ENCODE assay signal across 1 cellular context in the genomic region with DNA sequence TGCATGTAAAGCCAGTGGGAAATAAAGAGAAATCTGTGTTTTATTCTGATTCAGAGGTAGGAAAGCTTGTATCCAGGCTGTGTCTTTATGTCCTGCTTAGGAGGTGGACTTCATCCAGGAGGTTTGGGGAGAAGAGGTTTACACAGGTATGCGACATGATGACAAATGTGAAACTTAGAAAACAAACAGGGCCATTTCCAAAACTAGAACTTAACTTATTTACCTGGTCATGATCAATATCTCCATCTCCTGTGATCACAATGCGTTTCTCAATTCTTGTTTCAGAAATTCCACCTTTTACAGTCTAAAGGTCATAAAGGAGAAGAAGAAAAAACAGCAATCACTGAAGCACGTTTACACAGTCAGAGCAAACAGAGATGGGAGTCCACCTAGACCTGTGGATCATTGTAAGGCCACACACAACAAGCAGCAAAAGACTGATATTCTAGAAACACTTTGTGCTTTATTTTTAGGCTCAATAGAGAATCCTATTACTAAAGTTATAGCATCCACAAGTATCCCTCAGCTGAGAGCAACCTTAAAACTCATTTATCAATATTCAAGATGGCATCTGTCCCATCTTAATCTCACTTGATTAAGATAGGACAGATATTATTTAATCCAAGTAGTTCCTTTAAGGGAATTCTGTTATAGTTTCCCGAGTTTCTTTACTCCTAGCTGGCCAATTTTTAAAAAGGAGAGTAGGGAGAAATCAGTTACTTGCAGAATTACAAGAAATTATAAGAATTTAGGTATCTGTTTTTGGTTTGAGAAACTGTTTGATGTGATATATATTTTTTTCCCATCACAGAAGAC.
TF ChIP-seq lines count a peak whose summit lies in the region.

No MANE protein-coding gene starts in this region.

TF ChIP-seq in HepG2, 621 proteins besides CTCF, POLR2A, EP300 and RAD21 (continued from another document and continues in another):
- TF ChIP-seq ELF4 (CRISPR knock-in tag; IDR thresholded peaks at IDR 0.05; ENCODE audit: borderline replicate concordance) (peak; percentile 72; the same call in 1 of the 2 replicates), HDAC1 (CRISPR knock-in tag; IDR thresholded peaks at IDR 0.05) (peak; percentile 99), ZNF143 (CRISPR knock-in tag; IDR thresholded peaks at IDR 0.05) (no peak), MTA1 (CRISPR knock-in tag; IDR thresholded peaks at IDR 0.05; ENCODE audit: borderline replicate concordance) (peak; percentile 62; the same call in 1 of the 2 replicates), ZNF670 (CRISPR knock-in tag; IDR thresholded peaks at IDR 0.05; ENCODE audit: borderline replicate concordance) (peak; percentile 96), ZNF644 (CRISPR knock-in tag; IDR thresholded peaks at IDR 0.05; ENCODE audit: low read depth) (peak; percentile 91; the same call in 1 of the 2 replicates), ZBTB1 (CRISPR knock-in tag; IDR thresholded peaks at IDR 0.05; ENCODE audit: borderline replicate concordance) (no peak), ZNF598 (CRISPR knock-in tag; IDR thresholded peaks at IDR 0.05; ENCODE audit: borderline replicate concordance) (no peak; the same call in 1 of the 2 replicates), ZNF10 (CRISPR knock-in tag; IDR thresholded peaks at IDR 0.05; ENCODE audit: borderline replicate concordance, low read depth) (no peak), TARDBP (CRISPR knock-in tag; IDR thresholded peaks at IDR 0.05) (peak; percentile 99), NFATC3 (CRISPR knock-in tag; IDR thresholded peaks at IDR 0.05) (no peak), YEATS2 (CRISPR knock-in tag; IDR thresholded peaks at IDR 0.05; ENCODE audit: borderline replicate concordance) (peak; percentile 76; the same call in 1 of the 2 replicates), ZNF207 (IDR thresholded peaks at IDR 0.05; ENCODE audit: borderline replicate concordance) (no peak), SMARCC2 (IDR thresholded peaks at IDR 0.05) (peak; percentile 96; the same call in 1 of the 2 replicates), NFIC (IDR thresholded peaks at IDR 0.05; ENCODE audit: low read length) (peak; percentile 100), FOXA3 (CRISPR knock-in tag; IDR thresholded peaks at IDR 0.05) (peak; percentile 100), PTBP1 (IDR thresholded peaks at IDR 0.05; ENCODE audit: low read depth, low read length, poor library complexity, severe bottlenecking) (no peak), TGIF2 (CRISPR knock-in tag; IDR thresholded peaks at IDR 0.05) (peak; percentile 72; the same call in 1 of the 2 replicates), HNRNPLL (IDR thresholded peaks at IDR 0.05; ENCODE audit: low read depth, low read length, poor library complexity, severe bottlenecking) (no peak), TCF12 (IDR thresholded peaks at IDR 0.05) (no peak), TCF12 (CRISPR knock-in tag; IDR thresholded peaks at IDR 0.05) (peak; percentile 99), ZEB1 (IDR thresholded peaks at IDR 0.05; ENCODE audit: insufficient replicate concordance, low read depth) (peak; percentile 100), SMARCE1 (IDR thresholded peaks at IDR 0.05; ENCODE audit: borderline replicate concordance) (peak; percentile 22; the same call in 1 of the 2 replicates), ZNF674 (CRISPR knock-in tag; IDR thresholded peaks at IDR 0.05; ENCODE audit: low read depth) (no peak), ATRX (CRISPR knock-in tag; IDR thresholded peaks at IDR 0.05; ENCODE audit: borderline replicate concordance) (no peak), ZNF44 (CRISPR knock-in tag; IDR thresholded peaks at IDR 0.05) (peak; percentile 79; the same call in 1 of the 2 replicates), CENPT (CRISPR knock-in tag; IDR thresholded peaks at IDR 0.05; ENCODE audit: low read depth) (no peak), ZNF496 (CRISPR knock-in tag; IDR thresholded peaks at IDR 0.05; ENCODE audit: insufficient replicate concordance) (no peak), ZNF530 (CRISPR knock-in tag; IDR thresholded peaks at IDR 0.05; ENCODE audit: low read depth) (no peak)
- TF ChIP-seq, protein P1, sequence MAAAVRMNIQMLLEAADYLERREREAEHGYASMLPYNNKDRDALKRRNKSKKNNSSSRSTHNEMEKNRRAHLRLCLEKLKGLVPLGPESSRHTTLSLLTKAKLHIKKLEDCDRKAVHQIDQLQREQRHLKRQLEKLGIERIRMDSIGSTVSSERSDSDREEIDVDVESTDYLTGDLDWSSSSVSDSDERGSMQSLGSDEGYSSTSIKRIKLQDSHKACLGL (CRISPR knock-in tag; IDR thresholded peaks at IDR 0.05): no peak
- TF ChIP-seq, protein P2, sequence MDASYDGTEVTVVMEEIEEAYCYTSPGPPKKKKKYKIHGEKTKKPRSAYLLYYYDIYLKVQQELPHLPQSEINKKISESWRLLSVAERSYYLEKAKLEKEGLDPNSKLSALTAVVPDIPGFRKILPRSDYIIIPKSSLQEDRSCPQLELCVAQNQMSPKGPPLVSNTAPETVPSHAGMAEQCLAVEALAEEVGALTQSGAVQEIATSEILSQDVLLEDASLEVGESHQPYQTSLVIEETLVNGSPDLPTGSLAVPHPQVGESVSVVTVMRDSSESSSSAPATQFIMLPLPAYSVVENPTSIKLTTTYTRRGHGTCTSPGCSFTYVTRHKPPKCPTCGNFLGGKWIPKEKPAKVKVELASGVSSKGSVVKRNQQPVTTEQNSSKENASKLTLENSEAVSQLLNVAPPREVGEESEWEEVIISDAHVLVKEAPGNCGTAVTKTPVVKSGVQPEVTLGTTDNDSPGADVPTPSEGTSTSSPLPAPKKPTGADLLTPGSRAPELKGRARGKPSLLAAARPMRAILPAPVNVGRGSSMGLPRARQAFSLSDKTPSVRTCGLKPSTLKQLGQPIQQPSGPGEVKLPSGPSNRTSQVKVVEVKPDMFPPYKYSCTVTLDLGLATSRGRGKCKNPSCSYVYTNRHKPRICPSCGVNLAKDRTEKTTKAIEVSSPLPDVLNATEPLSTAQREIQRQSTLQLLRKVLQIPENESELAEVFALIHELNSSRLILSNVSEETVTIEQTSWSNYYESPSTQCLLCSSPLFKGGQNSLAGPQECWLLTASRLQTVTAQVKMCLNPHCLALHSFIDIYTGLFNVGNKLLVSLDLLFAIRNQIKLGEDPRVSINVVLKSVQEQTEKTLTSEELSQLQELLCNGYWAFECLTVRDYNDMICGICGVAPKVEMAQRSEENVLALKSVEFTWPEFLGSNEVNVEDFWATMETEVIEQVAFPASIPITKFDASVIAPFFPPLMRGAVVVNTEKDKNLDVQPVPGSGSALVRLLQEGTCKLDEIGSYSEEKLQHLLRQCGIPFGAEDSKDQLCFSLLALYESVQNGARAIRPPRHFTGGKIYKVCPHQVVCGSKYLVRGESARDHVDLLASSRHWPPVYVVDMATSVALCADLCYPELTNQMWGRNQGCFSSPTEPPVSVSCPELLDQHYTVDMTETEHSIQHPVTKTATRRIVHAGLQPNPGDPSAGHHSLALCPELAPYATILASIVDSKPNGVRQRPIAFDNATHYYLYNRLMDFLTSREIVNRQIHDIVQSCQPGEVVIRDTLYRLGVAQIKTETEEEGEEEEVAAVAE (CRISPR knock-in tag; IDR thresholded peaks at IDR 0.05; ENCODE audit: borderline replicate concordance): peak; percentile 92
- TF ChIP-seq, protein P3, sequence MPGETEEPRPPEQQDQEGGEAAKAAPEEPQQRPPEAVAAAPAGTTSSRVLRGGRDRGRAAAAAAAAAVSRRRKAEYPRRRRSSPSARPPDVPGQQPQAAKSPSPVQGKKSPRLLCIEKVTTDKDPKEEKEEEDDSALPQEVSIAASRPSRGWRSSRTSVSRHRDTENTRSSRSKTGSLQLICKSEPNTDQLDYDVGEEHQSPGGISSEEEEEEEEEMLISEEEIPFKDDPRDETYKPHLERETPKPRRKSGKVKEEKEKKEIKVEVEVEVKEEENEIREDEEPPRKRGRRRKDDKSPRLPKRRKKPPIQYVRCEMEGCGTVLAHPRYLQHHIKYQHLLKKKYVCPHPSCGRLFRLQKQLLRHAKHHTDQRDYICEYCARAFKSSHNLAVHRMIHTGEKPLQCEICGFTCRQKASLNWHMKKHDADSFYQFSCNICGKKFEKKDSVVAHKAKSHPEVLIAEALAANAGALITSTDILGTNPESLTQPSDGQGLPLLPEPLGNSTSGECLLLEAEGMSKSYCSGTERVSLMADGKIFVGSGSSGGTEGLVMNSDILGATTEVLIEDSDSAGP (CRISPR knock-in tag; IDR thresholded peaks at IDR 0.05; ENCODE audit: borderline replicate concordance): no peak
- TF ChIP-seq, protein P4, sequence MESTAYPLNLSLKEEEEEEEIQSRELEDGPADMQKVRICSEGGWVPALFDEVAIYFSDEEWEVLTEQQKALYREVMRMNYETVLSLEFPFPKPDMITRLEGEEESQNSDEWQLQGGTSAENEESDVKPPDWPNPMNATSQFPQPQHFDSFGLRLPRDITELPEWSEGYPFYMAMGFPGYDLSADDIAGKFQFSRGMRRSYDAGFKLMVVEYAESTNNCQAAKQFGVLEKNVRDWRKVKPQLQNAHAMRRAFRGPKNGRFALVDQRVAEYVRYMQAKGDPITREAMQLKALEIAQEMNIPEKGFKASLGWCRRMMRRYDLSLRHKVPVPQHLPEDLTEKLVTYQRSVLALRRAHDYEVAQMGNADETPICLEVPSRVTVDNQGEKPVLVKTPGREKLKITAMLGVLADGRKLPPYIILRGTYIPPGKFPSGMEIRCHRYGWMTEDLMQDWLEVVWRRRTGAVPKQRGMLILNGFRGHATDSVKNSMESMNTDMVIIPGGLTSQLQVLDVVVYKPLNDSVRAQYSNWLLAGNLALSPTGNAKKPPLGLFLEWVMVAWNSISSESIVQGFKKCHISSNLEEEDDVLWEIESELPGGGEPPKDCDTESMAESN (CRISPR knock-in tag; conservative IDR thresholded peaks at IDR 0.05): peak; percentile 54; the same call in 1 of the 2 replicates
- TF ChIP-seq, protein P5, sequence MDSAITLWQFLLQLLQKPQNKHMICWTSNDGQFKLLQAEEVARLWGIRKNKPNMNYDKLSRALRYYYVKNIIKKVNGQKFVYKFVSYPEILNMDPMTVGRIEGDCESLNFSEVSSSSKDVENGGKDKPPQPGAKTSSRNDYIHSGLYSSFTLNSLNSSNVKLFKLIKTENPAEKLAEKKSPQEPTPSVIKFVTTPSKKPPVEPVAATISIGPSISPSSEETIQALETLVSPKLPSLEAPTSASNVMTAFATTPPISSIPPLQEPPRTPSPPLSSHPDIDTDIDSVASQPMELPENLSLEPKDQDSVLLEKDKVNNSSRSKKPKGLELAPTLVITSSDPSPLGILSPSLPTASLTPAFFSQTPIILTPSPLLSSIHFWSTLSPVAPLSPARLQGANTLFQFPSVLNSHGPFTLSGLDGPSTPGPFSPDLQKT (CRISPR knock-in tag; IDR thresholded peaks at IDR 0.05; ENCODE audit: borderline replicate concordance): no peak
- TF ChIP-seq, protein P6, sequence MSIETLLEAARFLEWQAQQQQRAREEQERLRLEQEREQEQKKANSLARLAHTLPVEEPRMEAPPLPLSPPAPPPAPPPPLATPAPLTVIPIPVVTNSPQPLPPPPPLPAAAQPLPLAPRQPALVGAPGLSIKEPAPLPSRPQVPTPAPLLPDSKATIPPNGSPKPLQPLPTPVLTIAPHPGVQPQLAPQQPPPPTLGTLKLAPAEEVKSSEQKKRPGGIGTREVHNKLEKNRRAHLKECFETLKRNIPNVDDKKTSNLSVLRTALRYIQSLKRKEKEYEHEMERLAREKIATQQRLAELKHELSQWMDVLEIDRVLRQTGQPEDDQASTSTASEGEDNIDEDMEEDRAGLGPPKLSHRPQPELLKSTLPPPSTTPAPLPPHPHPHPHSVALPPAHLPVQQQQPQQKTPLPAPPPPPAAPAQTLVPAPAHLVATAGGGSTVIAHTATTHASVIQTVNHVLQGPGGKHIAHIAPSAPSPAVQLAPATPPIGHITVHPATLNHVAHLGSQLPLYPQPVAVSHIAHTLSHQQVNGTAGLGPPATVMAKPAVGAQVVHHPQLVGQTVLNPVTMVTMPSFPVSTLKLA (IDR thresholded peaks at IDR 0.05): peak; percentile 30; the same call in 1 of the 2 replicates
- TF ChIP-seq, protein P7, sequence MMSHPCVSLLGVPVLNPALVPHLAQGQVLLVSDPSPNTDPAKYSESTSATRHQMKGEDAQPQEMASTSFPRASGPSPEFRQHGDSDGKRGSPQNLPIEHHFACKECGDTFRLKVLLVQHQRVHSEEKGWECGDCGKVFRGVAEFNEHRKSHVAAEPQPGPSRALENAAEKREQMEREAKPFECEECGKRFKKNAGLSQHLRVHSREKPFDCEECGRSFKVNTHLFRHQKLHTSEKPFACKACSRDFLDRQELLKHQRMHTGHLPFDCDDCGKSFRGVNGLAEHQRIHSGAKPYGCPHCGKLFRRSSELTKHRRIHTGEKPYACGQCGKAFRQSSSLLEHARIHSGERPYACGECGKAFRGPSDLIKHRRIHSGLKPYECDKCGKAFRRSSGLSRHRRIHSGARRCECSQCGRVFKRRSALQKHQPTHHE (CRISPR knock-in tag; IDR thresholded peaks at IDR 0.05; ENCODE audit: borderline replicate concordance): 0 out of 2 replicates have a peak, but pooled peaks have one; percentile 40
- TF ChIP-seq, protein P8, sequence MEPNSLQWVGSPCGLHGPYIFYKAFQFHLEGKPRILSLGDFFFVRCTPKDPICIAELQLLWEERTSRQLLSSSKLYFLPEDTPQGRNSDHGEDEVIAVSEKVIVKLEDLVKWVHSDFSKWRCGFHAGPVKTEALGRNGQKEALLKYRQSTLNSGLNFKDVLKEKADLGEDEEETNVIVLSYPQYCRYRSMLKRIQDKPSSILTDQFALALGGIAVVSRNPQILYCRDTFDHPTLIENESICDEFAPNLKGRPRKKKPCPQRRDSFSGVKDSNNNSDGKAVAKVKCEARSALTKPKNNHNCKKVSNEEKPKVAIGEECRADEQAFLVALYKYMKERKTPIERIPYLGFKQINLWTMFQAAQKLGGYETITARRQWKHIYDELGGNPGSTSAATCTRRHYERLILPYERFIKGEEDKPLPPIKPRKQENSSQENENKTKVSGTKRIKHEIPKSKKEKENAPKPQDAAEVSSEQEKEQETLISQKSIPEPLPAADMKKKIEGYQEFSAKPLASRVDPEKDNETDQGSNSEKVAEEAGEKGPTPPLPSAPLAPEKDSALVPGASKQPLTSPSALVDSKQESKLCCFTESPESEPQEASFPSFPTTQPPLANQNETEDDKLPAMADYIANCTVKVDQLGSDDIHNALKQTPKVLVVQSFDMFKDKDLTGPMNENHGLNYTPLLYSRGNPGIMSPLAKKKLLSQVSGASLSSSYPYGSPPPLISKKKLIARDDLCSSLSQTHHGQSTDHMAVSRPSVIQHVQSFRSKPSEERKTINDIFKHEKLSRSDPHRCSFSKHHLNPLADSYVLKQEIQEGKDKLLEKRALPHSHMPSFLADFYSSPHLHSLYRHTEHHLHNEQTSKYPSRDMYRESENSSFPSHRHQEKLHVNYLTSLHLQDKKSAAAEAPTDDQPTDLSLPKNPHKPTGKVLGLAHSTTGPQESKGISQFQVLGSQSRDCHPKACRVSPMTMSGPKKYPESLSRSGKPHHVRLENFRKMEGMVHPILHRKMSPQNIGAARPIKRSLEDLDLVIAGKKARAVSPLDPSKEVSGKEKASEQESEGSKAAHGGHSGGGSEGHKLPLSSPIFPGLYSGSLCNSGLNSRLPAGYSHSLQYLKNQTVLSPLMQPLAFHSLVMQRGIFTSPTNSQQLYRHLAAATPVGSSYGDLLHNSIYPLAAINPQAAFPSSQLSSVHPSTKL (CRISPR knock-in tag; IDR thresholded peaks at IDR 0.05): peak; percentile 100
- TF ChIP-seq, protein P9, sequence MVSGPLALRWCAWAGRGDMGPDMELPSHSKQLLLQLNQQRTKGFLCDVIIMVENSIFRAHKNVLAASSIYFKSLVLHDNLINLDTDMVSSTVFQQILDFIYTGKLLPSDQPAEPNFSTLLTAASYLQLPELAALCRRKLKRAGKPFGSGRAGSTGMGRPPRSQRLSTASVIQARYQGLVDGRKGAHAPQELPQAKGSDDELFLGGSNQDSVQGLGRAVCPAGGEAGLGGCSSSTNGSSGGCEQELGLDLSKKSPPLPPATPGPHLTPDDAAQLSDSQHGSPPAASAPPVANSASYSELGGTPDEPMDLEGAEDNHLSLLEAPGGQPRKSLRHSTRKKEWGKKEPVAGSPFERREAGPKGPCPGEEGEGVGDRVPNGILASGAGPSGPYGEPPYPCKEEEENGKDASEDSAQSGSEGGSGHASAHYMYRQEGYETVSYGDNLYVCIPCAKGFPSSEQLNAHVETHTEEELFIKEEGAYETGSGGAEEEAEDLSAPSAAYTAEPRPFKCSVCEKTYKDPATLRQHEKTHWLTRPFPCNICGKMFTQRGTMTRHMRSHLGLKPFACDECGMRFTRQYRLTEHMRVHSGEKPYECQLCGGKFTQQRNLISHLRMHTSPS (CRISPR knock-in tag; IDR thresholded peaks at IDR 0.05; ENCODE audit: low read depth): no peak
